In genomic region chr5:78293856-78294249, GRCh38 we compare ENCODE assay signal across 8 cellular contexts.
DNase-seq lines count a peak whose midpoint lies in the region; TF ChIP-seq lines count a peak whose summit lies in the region.

No MANE protein-coding gene starts in this region.

- H3K36me3 ChIP-seq in mucosa of stomach (ENCODE audit: control insufficient read depth, insufficient read depth, low read length): no peaks in the 10 kb centered on the region

- peaks cover 9% of the 10 kb centered on the region for H3K4me1 ChIP-seq in mucosa of stomach (ENCODE audit: control insufficient read depth, insufficient read depth, low read length)

- H3K4me3 Mint-ChIP-seq in dendritic cell treated with granulocyte-macrophage colony-stimulating factor and Interleukin-4, amounts not matched to agents 40 ng/mL and 50 ng/mL, for 4 days: peak overlapping the region; percentile 98

- peaks cover 3% of the 10 kb centered on the region for H3K27me3 Mint-ChIP-seq in dendritic cell treated with granulocyte-macrophage colony-stimulating factor and Interleukin-4, amounts not matched to agents 40 ng/mL and 50 ng/mL, for 4 days

- H3K4me3 ChIP-seq in GM12864 (ENCODE audit: low read depth, low read length): peak overlapping the region; percentile 95
- peak overlapping the region; percentile 99 for H3K4me3 ChIP-seq in mucosa of stomach (ENCODE audit: low read length)

- DNase-seq in GM12864 (ENCODE audit: low read depth): no peak
- DNase-seq in NCI-H748 (lab: John Stamatoyannopoulos, UW; ENCODE audit: unreplicated experiment): peak; percentile 29
- DNase-seq in NCI-H524 treated with DMSO at 0.1 percent for 48 hours (lab: John Stamatoyannopoulos, UW): no peak
- DNase-seq in NCI-H2196 (lab: John Stamatoyannopoulos, UW; ENCODE audit: unreplicated experiment): no peak
- no peak for DNase-seq in NCI-H1694 treated with DMSO at 0.1 percent for 48 hours (lab: John Stamatoyannopoulos, UW)
- no peak for DNase-seq in COR-L47 (lab: John Stamatoyannopoulos, UW)

- no peaks in the 10 kb centered on the region for H3K27me3 ChIP-seq in mucosa of stomach (ENCODE audit: control insufficient read depth, insufficient read depth, low read length)

- peak overlapping the region; percentile 100 for H3K27ac Mint-ChIP-seq in dendritic cell treated with granulocyte-macrophage colony-stimulating factor and Interleukin-4, amounts not matched to agents 40 ng/mL and 50 ng/mL, for 4 days

- no peak for TF ChIP-seq CTCF in GM12864 (IDR thresholded peaks at IDR 0.05; ENCODE audit: low read depth, low read length, missing control alignments)

- no peaks in the 10 kb centered on the region for H3K9me3 Mint-ChIP-seq in dendritic cell treated with granulocyte-macrophage colony-stimulating factor and Interleukin-4, amounts not matched to agents 40 ng/mL and 50 ng/mL, for 4 days

- H3K9ac ChIP-seq in mucosa of stomach (ENCODE audit: low read length): peak overlapping the region; percentile 100

- H3K4me1 Mint-ChIP-seq in dendritic cell treated with granulocyte-macrophage colony-stimulating factor and Interleukin-4, amounts not matched to agents 40 ng/mL and 50 ng/mL, for 4 days (ENCODE audit: low read depth): peaks cover 53% of the 10 kb centered on the region

- intact Hi-C loops in dendritic cell treated with granulocyte-macrophage colony-stimulating factor and Interleukin-4, amounts not matched to agents 40 ng/mL and 50 ng/mL, for 4 days (cut with micrococcal nuclease): loop anchor here (1.0 to 10.0 kb wide), 2 partner anchors 66 to 519 kb away; partner anchors contain the start of genes SCAMP1 and TBCA

- peaks cover 17% of the 10 kb centered on the region for H3K36me3 Mint-ChIP-seq in dendritic cell treated with granulocyte-macrophage colony-stimulating factor and Interleukin-4, amounts not matched to agents 40 ng/mL and 50 ng/mL, for 4 days (ENCODE audit: low read depth)

- H3K9me3 ChIP-seq in mucosa of stomach (ENCODE audit: control insufficient read depth, low read length): no peaks in the 10 kb centered on the region
